21 cellular contexts compared by ENCODE assay signal in genomic region chr12:56244494-56244893, GRCh38. TPM values are rescaled to one million over a fixed set of nuclear protein-coding genes. Genes with fewer than 3 reads are reported as not detected.
DNase-seq lines count a peak whose midpoint lies in the region; ATAC-seq, FAIRE-seq and TF ChIP-seq lines count a peak whose summit lies in the region.
"Had no signal": no experiment of that assay in that cellular context is flagged by ENCODE, and none has a peak within 500 bp of the region (broad histone marks: within the 10 kb centered on the region; RNA-seq: fewer than 3 reads in every experiment).

No MANE protein-coding gene starts in this region.

- no peak overlapping the region for H3K27ac Mint-ChIP-seq in activated CD4-positive, alpha-beta memory T cell treated with anti-CD3 and anti-CD28 coated beads for 36 hours
- H3K27ac Mint-ChIP-seq in activated CD8-positive, alpha-beta T cell treated with anti-CD3 and anti-CD28 coated beads, Interleukin-2, amount 10 ng/mL, durations not matched to agents 7 days and 5 days: no peak overlapping the region
- H3K27ac Mint-ChIP-seq: B cell; CD4-positive, CD25-positive, alpha-beta regulatory T cell had no signal

- no peak for TF ChIP-seq POLR2A in K562 (conservative IDR thresholded peaks at IDR 0.05)

- H3K18ac ChIP-seq in mesenchymal stem cell (ENCODE audit: low read depth in 1 of 2, low read length in 2 of 2): no peak overlapping the region

- H3K4me1 Mint-ChIP-seq in activated CD4-positive, alpha-beta memory T cell treated with anti-CD3 and anti-CD28 coated beads for 36 hours (ENCODE audit: low read depth): no peaks in the 10 kb centered on the region
- H3K4me1 Mint-ChIP-seq in activated CD8-positive, alpha-beta T cell treated with anti-CD3 and anti-CD28 coated beads, Interleukin-2, amount 10 ng/mL, durations not matched to agents 7 days and 5 days (ENCODE audit: low read depth): no peaks in the 10 kb centered on the region
- H3K4me1 Mint-ChIP-seq: CD4-positive, CD25-positive, alpha-beta regulatory T cell; CD8-positive, alpha-beta memory T cell; H9 had no signal

- no peaks in the 10 kb centered on the region for H3K9me3 ChIP-seq in left ventricle myocardium inferior (replicated peaks)
- no peaks in the 10 kb centered on the region for H3K9me3 ChIP-seq in right atrium auricular region
- no peaks in the 10 kb centered on the region for H3K9me3 ChIP-seq in K562 (replicated peaks; ENCODE audit: control insufficient read depth, insufficient read depth, low read depth, low read length)
- H3K9me3 ChIP-seq in mesenchymal stem cell (ENCODE audit: control insufficient read depth, low read length): no peaks in the 10 kb centered on the region
- H3K9me3 ChIP-seq: BLaER1 treated with 17β-estradiol and CSF1 and Interleukin-3, amounts not matched to agents 10 nM and 100 nM had no signal

- no peak overlapping the region for H3K4me3 Mint-ChIP-seq in activated CD4-positive, alpha-beta memory T cell treated with anti-CD3 and anti-CD28 coated beads for 36 hours
- no peak overlapping the region for H3K4me3 Mint-ChIP-seq in activated CD8-positive, alpha-beta T cell treated with anti-CD3 and anti-CD28 coated beads, Interleukin-2, amount 10 ng/mL, durations not matched to agents 7 days and 5 days
- H3K4me3 Mint-ChIP-seq: B cell; CD4-positive, CD25-positive, alpha-beta regulatory T cell; CD8-positive, alpha-beta memory T cell; H9 had no signal

- H3K4ac ChIP-seq in mesenchymal stem cell (ENCODE audit: low read depth in 1 of 2, low read length in 2 of 2): no peak overlapping the region

- H3K4me2 ChIP-seq in K562 (ENCODE audit: insufficient read depth, low read length) (peak overlapping the region; percentile 38; the same call in 1 of the 2 replicates), mesenchymal stem cell (ENCODE audit: low read length, poor library complexity, severe bottlenecking) (no peak overlapping the region)
- H3K4me2 ChIP-seq: BLaER1 treated with 17β-estradiol and CSF1 and Interleukin-3, amounts not matched to agents 10 nM and 100 nM had no signal

- no peaks in the 10 kb centered on the region for H3K9me3 Mint-ChIP-seq in activated CD4-positive, alpha-beta memory T cell treated with anti-CD3 and anti-CD28 coated beads for 36 hours
- H3K9me3 Mint-ChIP-seq in activated CD8-positive, alpha-beta T cell treated with anti-CD3 and anti-CD28 coated beads, Interleukin-2, amount 10 ng/mL, durations not matched to agents 7 days and 5 days (ENCODE audit: insufficient read depth): no peaks in the 10 kb centered on the region
- H3K9me3 Mint-ChIP-seq: CD4-positive, CD25-positive, alpha-beta regulatory T cell; CD8-positive, alpha-beta memory T cell; H9 had no signal

- in situ Hi-C loops in K562 (cut with MboI) (no loop called here), brain microvascular endothelial cell (cut with HindIII; ENCODE audit: low pct_ligation_motif_present, low sequenced_read_pairs) (no loop called here)

- H3K36me3 ChIP-seq in left ventricle myocardium inferior (peaks cover 99% of the 10 kb centered on the region), right atrium auricular region (peaks cover 99% of the 10 kb centered on the region), K562 (ENCODE audit: control insufficient read depth, insufficient read depth, low read length) (peaks cover 90% of the 10 kb centered on the region; the same call in 2 of the 3 replicates), mesenchymal stem cell (ENCODE audit: control insufficient read depth in 1 of 2, insufficient read depth in 2 of 2, low read depth in 1 of 2, low read length in 2 of 2) (peaks cover 90 to 92% of the 10 kb centered on the region in 2 experiments), brain microvascular endothelial cell (replicated peaks) (peaks cover 82% of the 10 kb centered on the region)

- H2AFZ ChIP-seq in K562 (ENCODE audit: low read depth, low read length) (no peak overlapping the region), mesenchymal stem cell (ENCODE audit: low read depth, low read length) (no peak overlapping the region)

- no peak for TF ChIP-seq EP300 in K562 (IDR thresholded peaks at IDR 0.05; ENCODE audit: low read length)

- H3K27me3 ChIP-seq in left ventricle myocardium inferior (ENCODE audit: low read depth) (no peaks in the 10 kb centered on the region), right atrium auricular region (no peaks in the 10 kb centered on the region), K562 (ENCODE audit: control insufficient read depth in 2 of 2, insufficient read depth in 2 of 2, low read length in 2 of 2) (no peaks in the 10 kb centered on the region), mesenchymal stem cell (ENCODE audit: control insufficient read depth in 1 of 2, insufficient read depth in 1 of 2, low read length in 2 of 2) (no peaks in the 10 kb centered on the region), brain microvascular endothelial cell (replicated peaks) (no peaks in the 10 kb centered on the region)
- H3K27me3 ChIP-seq: BLaER1 treated with 17β-estradiol and CSF1 and Interleukin-3, amounts not matched to agents 10 nM and 100 nM had no signal

- H4K91ac ChIP-seq in mesenchymal stem cell (ENCODE audit: low read length): peak overlapping the region; percentile 52

- TF ChIP-seq RAD21 in K562 (CRISPR knock-in tag; conservative IDR thresholded peaks at IDR 0.05 in 1 of 2, IDR thresholded peaks at IDR 0.05 in 1 of 2): no peak

- peaks cover 35% of the 10 kb centered on the region for H3K36me3 Mint-ChIP-seq in activated CD4-positive, alpha-beta memory T cell treated with anti-CD3 and anti-CD28 coated beads for 36 hours
- peaks cover 44% of the 10 kb centered on the region for H3K36me3 Mint-ChIP-seq in activated CD8-positive, alpha-beta T cell treated with anti-CD3 and anti-CD28 coated beads, Interleukin-2, amount 10 ng/mL, durations not matched to agents 7 days and 5 days (ENCODE audit: low read depth)

- no peaks in the 10 kb centered on the region for H3K27me3 Mint-ChIP-seq in activated CD4-positive, alpha-beta memory T cell treated with anti-CD3 and anti-CD28 coated beads for 36 hours
- H3K27me3 Mint-ChIP-seq in activated CD8-positive, alpha-beta T cell treated with anti-CD3 and anti-CD28 coated beads, Interleukin-2, amount 10 ng/mL, durations not matched to agents 7 days and 5 days (ENCODE audit: low read depth): no peaks in the 10 kb centered on the region
- H3K27me3 Mint-ChIP-seq: B cell; CD4-positive, CD25-positive, alpha-beta regulatory T cell; CD8-positive, alpha-beta memory T cell had no signal

- H3K9me1 ChIP-seq in K562 (ENCODE audit: control insufficient read depth, insufficient read depth, low read length): no peaks in the 10 kb centered on the region

- TF ChIP-seq CTCF in left ventricle myocardium inferior (IDR thresholded peaks at IDR 0.05; ENCODE audit: borderline replicate concordance) (no peak), right atrium auricular region (IDR thresholded peaks at IDR 0.05) (no peak), K562 (IDR thresholded peaks at IDR 0.05 in 2 of 3, conservative IDR thresholded peaks at IDR 0.05 in 1 of 3; ENCODE audit: insufficient read depth in 2 of 3, low read depth in 1 of 3, low read length in 3 of 3) (no peak), brain microvascular endothelial cell (IDR thresholded peaks at IDR 0.05; ENCODE audit: low read depth, low read length, missing control alignments) (no peak)

- no peak overlapping the region for H4K8ac ChIP-seq in mesenchymal stem cell (ENCODE audit: low read length)

- no peak overlapping the region for H3K23ac ChIP-seq in mesenchymal stem cell (ENCODE audit: low read length in 2 of 2)

- peak overlapping the region; percentile 11 for H3K27ac ChIP-seq in left ventricle myocardium inferior (replicated peaks)
- no peak overlapping the region for H3K27ac ChIP-seq in right atrium auricular region
- peak overlapping the region; percentile 55; the same call in 1 of the 3 replicates for H3K27ac ChIP-seq in K562 (ENCODE audit: extremely low read depth, low read depth, low read length)
- H3K27ac ChIP-seq in mesenchymal stem cell (ENCODE audit: low read length, poor library complexity, severe bottlenecking): no peak overlapping the region
- no peak overlapping the region for H3K27ac ChIP-seq in brain microvascular endothelial cell
- H3K27ac ChIP-seq: BLaER1 treated with 17β-estradiol and CSF1 and Interleukin-3, amounts not matched to agents 10 nM and 100 nM had no signal

- intact Hi-C loops in left ventricle myocardium inferior (cut with micrococcal nuclease): no loop called here
- intact Hi-C loops in K562 (cut with micrococcal nuclease): no loop called here
- intact Hi-C loops in activated CD4-positive, alpha-beta memory T cell treated with anti-CD3 and anti-CD28 coated beads for 36 hours (cut with micrococcal nuclease): no loop called here

- CTCF ChIA-PET in K562 (lab: Yijun Ruan, JAX; ENCODE audit: low intra/inter-chr PET ratio): interaction anchor here (0.6 kb wide), 1 partner anchor 12 kb away, joined by 4 read pairs; no protein-coding TSS in a partner anchor
- CTCF ChIA-PET in activated CD4-positive, alpha-beta memory T cell treated with anti-CD3 and anti-CD28 coated beads for 36 hours (lab: Charles Lee): no interaction called here
- CTCF ChIA-PET in activated CD8-positive, alpha-beta T cell treated with anti-CD3 and anti-CD28 coated beads, Interleukin-2, amount 10 ng/mL, durations not matched to agents 7 days and 5 days (lab: Charles Lee): no interaction called here

- no peak for ATAC-seq in K562
- ATAC-seq in activated CD8-positive, alpha-beta T cell treated with anti-CD3 and anti-CD28 coated beads, Interleukin-2, amount 10 ng/mL, durations not matched to agents 7 days and 5 days: no peak

- no TSS peak for BruUV-seq in K562 (replicated peaks; lab: Mats Ljungman, UMichigan)

- peak overlapping the region; percentile 11 to 73; a peak in 2 of 4 replicates for H3K9ac ChIP-seq in K562 (ENCODE audit: insufficient read depth in 1 of 2, low read depth in 2 of 2, low read length in 2 of 2)
- H3K9ac ChIP-seq in mesenchymal stem cell (ENCODE audit: low read length): peak overlapping the region; percentile 40

- no peaks in the 10 kb centered on the region for H4K20me1 ChIP-seq in K562 (replicated peaks; ENCODE audit: control insufficient read depth, insufficient read depth, low read length)

- peaks cover 20% of the 10 kb centered on the region for H3K4me1 ChIP-seq in left ventricle myocardium inferior
- peaks cover 0 to 9% of the 10 kb centered on the region in 2 donors for H3K4me1 ChIP-seq in right atrium auricular region
- peaks cover 30 to 34% of the 10 kb centered on the region in 2 experiments for H3K4me1 ChIP-seq in K562 (replicated peaks in 1 of 2; ENCODE audit: control insufficient read depth in 2 of 2, insufficient read depth in 2 of 2, low read length in 2 of 2)
- peaks cover 11% of the 10 kb centered on the region for H3K4me1 ChIP-seq in mesenchymal stem cell (ENCODE audit: control insufficient read depth, insufficient read depth, low read depth, low read length)
- H3K4me1 ChIP-seq: BLaER1 treated with 17β-estradiol and CSF1 and Interleukin-3, amounts not matched to agents 10 nM and 100 nM had no signal

- POLR2A ChIA-PET in K562 (lab: Yijun Ruan, JAX): interaction anchor here (0.5 to 1.4 kb wide), 6 partner anchors 10 to 1374 kb away, joined by 3 to 6 read pairs (median 4); partner anchors contain the start of gene SMARCC2
- POLR2A ChIA-PET in activated CD4-positive, alpha-beta memory T cell treated with anti-CD3 and anti-CD28 coated beads for 36 hours (lab: Charles Lee): no interaction called here
- POLR2A ChIA-PET in activated CD8-positive, alpha-beta T cell treated with anti-CD3 and anti-CD28 coated beads, Interleukin-2, amount 10 ng/mL, durations not matched to agents 7 days and 5 days (lab: Charles Lee): no interaction called here

- H3K4me3 ChIP-seq in left ventricle myocardium inferior (no peak overlapping the region), right atrium auricular region (no peak overlapping the region), K562 (no peak overlapping the region), mesenchymal stem cell (ENCODE audit: insufficient read depth in 1 of 2, low read depth in 1 of 2, low read length in 2 of 2) (no peak overlapping the region), brain microvascular endothelial cell (ENCODE audit: low read depth, low read length) (no peak overlapping the region)
- H3K4me3 ChIP-seq: BLaER1 treated with 17β-estradiol and CSF1 and Interleukin-3, amounts not matched to agents 10 nM and 100 nM had no signal

- FAIRE-seq in K562 (lab: Jason Lieb, UNC): no peak
- FAIRE-seq: G401.6, GM12891, GM19239, H1, HepG2 had no signal

- DNase-seq in left ventricle myocardium inferior (no peak), right atrium auricular region (ENCODE audit: low spot score) (no peak), K562 (ENCODE audit: extremely low read depth in 1 of 4, low spot score in 3 of 4) (peak in 1 of 4 experiments; percentile 28), mesenchymal stem cell (no peak), brain microvascular endothelial cell (no peak)
- DNase-seq in activated CD4-positive, alpha-beta memory T cell treated with anti-CD3 and anti-CD28 coated beads for 36 hours: no peak
- DNase-seq in activated CD8-positive, alpha-beta T cell treated with anti-CD3 and anti-CD28 coated beads, Interleukin-2, amount 10 ng/mL, durations not matched to agents 7 days and 5 days: no peak
- DNase-seq: 8988T; CD4-positive, CD25-positive, alpha-beta regulatory T cell; CD8-positive, alpha-beta memory T cell; COR-L47 had no signal

- H2BK120ac ChIP-seq in mesenchymal stem cell (ENCODE audit: low read depth, low read length): no peak overlapping the region

- peaks cover 64% of the 10 kb centered on the region for H3K79me1 ChIP-seq in mesenchymal stem cell (replicated peaks; ENCODE audit: low read length, poor library complexity, severe bottlenecking)

- no peak overlapping the region for H3K14ac ChIP-seq in mesenchymal stem cell (ENCODE audit: low read length in 2 of 2)

- no peaks in the 10 kb centered on the region for H3K79me2 ChIP-seq in K562 (ENCODE audit: control insufficient read depth, insufficient read depth, low read length)

- H2AK5ac ChIP-seq in mesenchymal stem cell (ENCODE audit: low read length, severe bottlenecking): no peak overlapping the region

- H2BK12ac ChIP-seq in mesenchymal stem cell (ENCODE audit: low read length in 2 of 2): no peak overlapping the region

- H2BK5ac ChIP-seq in mesenchymal stem cell (ENCODE audit: low read depth, low read length, poor library complexity, severe bottlenecking): no peak overlapping the region

- WGBS in K562 (ENCODE audit: insufficient coverage, low coverage, missing lambda C conversion rate): 86% methylated on average over 13 of the region's 14 CpGs
- 95% methylated on average over 14 of the region's 14 CpGs for WGBS in mesenchymal stem cell

- H2BK15ac ChIP-seq in mesenchymal stem cell (ENCODE audit: low read depth, poor library complexity, severe bottlenecking): no peak overlapping the region

RNA-seq across cellular contexts. Expression of gene ANKRD52, which starts 13.7 kb away (rescaled TPM):
- total RNA-seq in left ventricle myocardium inferior (25.1 TPM), right atrium auricular region (10 to 100 TPM; 12.4 to 22.1 TPM), K562 (2014; rRNA removed) (7.5 and 14.9 TPM in 2 replicates), K562 (2014; rRNA removed; fragmentation: Illumina TruSeq; extraction: Trizol) (5.8 and 7.9 TPM in 2 replicates), K562 (2015; rRNA removed; fragmentation: Illumina TruSeq; extraction: Trizol) (8.7 and 10.2 TPM in 2 replicates), K562 (2021) (39.1 and 46.8 TPM in 2 replicates)
- total RNA-seq in K562 (2011; cell fraction: chromatin; rRNA removed; ENCODE audit: low replicate concordance): 36.9 and 89.7 TPM in 2 replicates
- 28.3 and 32.8 TPM in 2 replicates for total RNA-seq in K562 (2011; cell fraction: nucleolus; rRNA removed)
- total RNA-seq in K562 (2011; cell fraction: nucleoplasm; rRNA removed): 34.2 and 38.4 TPM in 2 replicates
- polyA plus RNA-seq in K562 (2011; rRNA removed) (7.4 and 13.4 TPM in 2 replicates), K562 (2014; fragmentation: Illumina TruSeq; extraction: Trizol) (22.6 and 25.5 TPM in 2 replicates), K562 (2014; fragmentation: Nextera tagmentation; extraction: Ambion mirVana) (under 1 TPM; 0.52 to 0.55 TPM), K562 (2014; rRNA removed) (16.7 and 17.3 TPM in 2 replicates)
- polyA plus RNA-seq in K562 (2011; cell fraction: cytosol; rRNA removed): 9.9 and 12.9 TPM in 2 replicates
- 33.2 and 50.3 TPM in 2 replicates for polyA plus RNA-seq in K562 (2011; cell fraction: nucleus; rRNA removed)
- polyA plus RNA-seq in K562 (2012): 21.4 and 22.5 TPM in 2 replicates
- polyA minus RNA-seq in K562 (2011; rRNA and poly(A)+ RNA removed): 9.5 and 13.7 TPM in 2 replicates
- polyA minus RNA-seq in K562 (2011; cell fraction: cytosol; rRNA and poly(A)+ RNA removed): 15.3 and 16.6 TPM in 2 replicates
- 7.7 and 12.7 TPM in 2 replicates for polyA minus RNA-seq in K562 (2011; cell fraction: nucleus; rRNA and poly(A)+ RNA removed)
- 26.4 TPM for polyA plus RNA-seq in mesenchymal stem cell (2013, experiment 1 of 2)
- 25.2 TPM for polyA plus RNA-seq in mesenchymal stem cell (2013, experiment 2 of 2)
- total RNA-seq in activated CD4-positive, alpha-beta memory T cell treated with anti-CD3 and anti-CD28 coated beads for 36 hours: 10 to 100 TPM; 34.1 to 37.0 TPM
- total RNA-seq in activated CD8-positive, alpha-beta T cell treated with anti-CD3 and anti-CD28 coated beads, Interleukin-2, amount 10 ng/mL, durations not matched to agents 7 days and 5 days: 10 to 100 TPM; 54.5 to 55.0 TPM

RNA-seq across cellular contexts. Expression of gene SLC39A5, which starts 14.6 kb away (rescaled TPM):
- total RNA-seq in left ventricle myocardium inferior (not detected), right atrium auricular region (not detected), K562 (2014; rRNA removed) (not detected in 2 replicates), K562 (2014; rRNA removed; fragmentation: Illumina TruSeq; extraction: Trizol) (not detected in 2 replicates), K562 (2015; rRNA removed; fragmentation: Illumina TruSeq; extraction: Trizol) (not detected in 2 replicates), K562 (2021) (0.27 TPM in 1 of 2 replicates, not detected in the other)
- total RNA-seq in K562 (2011; cell fraction: chromatin; rRNA removed; ENCODE audit: low replicate concordance): 0.76 and 0.83 TPM in 2 replicates
- 0.67 and 1.6 TPM in 2 replicates for total RNA-seq in K562 (2011; cell fraction: nucleolus; rRNA removed)
- 1.5 and 2.7 TPM in 2 replicates for total RNA-seq in K562 (2011; cell fraction: nucleoplasm; rRNA removed)
- polyA plus RNA-seq in K562 (2011; rRNA removed) (0.08 and 0.18 TPM in 2 replicates), K562 (2014; fragmentation: Illumina TruSeq; extraction: Trizol) (0.10 TPM in 1 of 2 replicates, not detected in the other), K562 (2014; fragmentation: Nextera tagmentation; extraction: Ambion mirVana) (not detected), K562 (2014; rRNA removed) (not detected in 2 replicates)
- polyA plus RNA-seq in K562 (2011; cell fraction: cytosol; rRNA removed): 0.06 TPM in 1 of 2 replicates, not detected in the other
- polyA plus RNA-seq in K562 (2011; cell fraction: nucleus; rRNA removed): 0.41 and 0.42 TPM in 2 replicates
- polyA plus RNA-seq in K562 (2012): 0.13 and 0.40 TPM in 2 replicates
- not detected in 2 replicates for polyA minus RNA-seq in K562 (2011; rRNA and poly(A)+ RNA removed)
- not detected in 2 replicates for polyA minus RNA-seq in K562 (2011; cell fraction: cytosol; rRNA and poly(A)+ RNA removed)
- not detected in 2 replicates for polyA minus RNA-seq in K562 (2011; cell fraction: nucleus; rRNA and poly(A)+ RNA removed)
- 0.10 TPM for polyA plus RNA-seq in mesenchymal stem cell (2013, experiment 1 of 2)
- not detected for polyA plus RNA-seq in mesenchymal stem cell (2013, experiment 2 of 2)
- 1 to 10 TPM in 1 of 2 experiments, under 1 TPM in 1; 0.59 to 1.7 TPM for total RNA-seq in activated CD4-positive, alpha-beta memory T cell treated with anti-CD3 and anti-CD28 coated beads for 36 hours
- total RNA-seq in activated CD8-positive, alpha-beta T cell treated with anti-CD3 and anti-CD28 coated beads, Interleukin-2, amount 10 ng/mL, durations not matched to agents 7 days and 5 days: under 1 TPM in 1 of 2 experiments, not detected in 1; 0.52 TPM
- total RNA-seq: A673, H1, H9 had no signal
- polyA plus RNA-seq: AG04450; CD4-positive, CD25-positive, alpha-beta regulatory T cell; CD8-positive, alpha-beta memory T cell had no signal

RNA-seq across cellular contexts. Expression of gene NABP2, which starts 20.4 kb away (rescaled TPM):
- 20.3 TPM for total RNA-seq in left ventricle myocardium inferior
- total RNA-seq in right atrium auricular region: 10 to 100 TPM; 19.7 to 23.6 TPM
- total RNA-seq in K562 (2011; cell fraction: chromatin; rRNA removed; ENCODE audit: low replicate concordance): 7.0 and 11.2 TPM in 2 replicates
- total RNA-seq in K562 (2011; cell fraction: nucleolus; rRNA removed): 9.1 and 11.5 TPM in 2 replicates
- total RNA-seq in K562 (2011; cell fraction: nucleoplasm; rRNA removed): 12.6 and 12.7 TPM in 2 replicates
- 49.3 and 53.1 TPM in 2 replicates for total RNA-seq in K562 (2014; rRNA removed)
- total RNA-seq in K562 (2014; rRNA removed; fragmentation: Illumina TruSeq; extraction: Trizol): 38.1 and 38.2 TPM in 2 replicates
- total RNA-seq in K562 (2015; rRNA removed; fragmentation: Illumina TruSeq; extraction: Trizol): 50.0 and 51.5 TPM in 2 replicates
- total RNA-seq in K562 (2021): 39.5 and 43.1 TPM in 2 replicates
- polyA plus RNA-seq in K562 (2011; rRNA removed): 51.6 and 60.6 TPM in 2 replicates
- polyA plus RNA-seq in K562 (2011; cell fraction: cytosol; rRNA removed): 66.8 and 75.5 TPM in 2 replicates
- 13.8 and 14.0 TPM in 2 replicates for polyA plus RNA-seq in K562 (2011; cell fraction: nucleus; rRNA removed)
- polyA plus RNA-seq in K562 (2012): 44.4 and 46.0 TPM in 2 replicates
- 43.5 and 43.8 TPM in 2 replicates for polyA plus RNA-seq in K562 (2014; fragmentation: Illumina TruSeq; extraction: Trizol)
- 10 to 100 TPM; 11.3 to 28.0 TPM for polyA plus RNA-seq in K562 (2014; fragmentation: Nextera tagmentation; extraction: Ambion mirVana)
- polyA plus RNA-seq in K562 (2014; rRNA removed): 46.8 and 58.2 TPM in 2 replicates
- polyA minus RNA-seq in K562 (2011; rRNA and poly(A)+ RNA removed): 27.9 and 28.7 TPM in 2 replicates
- polyA minus RNA-seq in K562 (2011; cell fraction: cytosol; rRNA and poly(A)+ RNA removed): 17.8 and 19.0 TPM in 2 replicates
- polyA minus RNA-seq in K562 (2011; cell fraction: nucleus; rRNA and poly(A)+ RNA removed): 4.4 and 8.1 TPM in 2 replicates
- 27.3 TPM for polyA plus RNA-seq in mesenchymal stem cell (2013, experiment 1 of 2)
- polyA plus RNA-seq in mesenchymal stem cell (2013, experiment 2 of 2): 26.7 TPM
- total RNA-seq in activated CD4-positive, alpha-beta memory T cell treated with anti-CD3 and anti-CD28 coated beads for 36 hours: 10 to 100 TPM; 62.0 to 62.2 TPM
- total RNA-seq in activated CD8-positive, alpha-beta T cell treated with anti-CD3 and anti-CD28 coated beads, Interleukin-2, amount 10 ng/mL, durations not matched to agents 7 days and 5 days: 10 to 100 TPM; 64.3 to 69.5 TPM

RNA-seq across cellular contexts. Expression of gene COQ10A, which starts 22.2 kb away (rescaled TPM):
- total RNA-seq in left ventricle myocardium inferior (203 TPM), right atrium auricular region (100 to 1,000 TPM in 1 of 2 donors, 10 to 100 TPM in 1; 68.5 to 149 TPM), K562 (2014; rRNA removed) (11.3 and 14.3 TPM in 2 replicates), K562 (2014; rRNA removed; fragmentation: Illumina TruSeq; extraction: Trizol) (11.4 and 12.0 TPM in 2 replicates), K562 (2015; rRNA removed; fragmentation: Illumina TruSeq; extraction: Trizol) (10.0 and 11.0 TPM in 2 replicates), K562 (2021) (12.7 and 14.2 TPM in 2 replicates)
- total RNA-seq in K562 (2011; cell fraction: chromatin; rRNA removed; ENCODE audit: low replicate concordance): 40.5 and 51.5 TPM in 2 replicates
- 39.9 and 41.2 TPM in 2 replicates for total RNA-seq in K562 (2011; cell fraction: nucleolus; rRNA removed)
- total RNA-seq in K562 (2011; cell fraction: nucleoplasm; rRNA removed): 38.4 and 43.7 TPM in 2 replicates
- polyA plus RNA-seq in K562 (2011; rRNA removed) (26.4 and 31.2 TPM in 2 replicates), K562 (2014; fragmentation: Illumina TruSeq; extraction: Trizol) (16.3 and 19.3 TPM in 2 replicates), K562 (2014; fragmentation: Nextera tagmentation; extraction: Ambion mirVana) (1 to 10 TPM; 3.1 to 5.7 TPM), K562 (2014; rRNA removed) (21.1 and 23.6 TPM in 2 replicates)
- 19.6 and 35.7 TPM in 2 replicates for polyA plus RNA-seq in K562 (2011; cell fraction: cytosol; rRNA removed)
- 49.1 and 54.0 TPM in 2 replicates for polyA plus RNA-seq in K562 (2011; cell fraction: nucleus; rRNA removed)
- 11.8 and 21.5 TPM in 2 replicates for polyA plus RNA-seq in K562 (2012)
- 15.2 and 18.2 TPM in 2 replicates for polyA minus RNA-seq in K562 (2011; rRNA and poly(A)+ RNA removed)
- 5.1 and 7.4 TPM in 2 replicates for polyA minus RNA-seq in K562 (2011; cell fraction: cytosol; rRNA and poly(A)+ RNA removed)
- polyA minus RNA-seq in K562 (2011; cell fraction: nucleus; rRNA and poly(A)+ RNA removed): 7.7 and 12.7 TPM in 2 replicates
- polyA plus RNA-seq in mesenchymal stem cell (2013, experiment 1 of 2): 12.6 TPM
- 11.5 TPM for polyA plus RNA-seq in mesenchymal stem cell (2013, experiment 2 of 2)
- 1 to 10 TPM; 6.3 to 7.0 TPM for total RNA-seq in activated CD4-positive, alpha-beta memory T cell treated with anti-CD3 and anti-CD28 coated beads for 36 hours
- total RNA-seq in activated CD8-positive, alpha-beta T cell treated with anti-CD3 and anti-CD28 coated beads, Interleukin-2, amount 10 ng/mL, durations not matched to agents 7 days and 5 days: 10 to 100 TPM; 19.6 to 19.7 TPM

RNA-seq across cellular contexts. Expression of gene RNF41, which starts 22.8 kb away (rescaled TPM):
- total RNA-seq in left ventricle myocardium inferior: 51.4 TPM
- total RNA-seq in right atrium auricular region: 10 to 100 TPM; 45.1 to 88.4 TPM
- total RNA-seq in K562 (2011; cell fraction: chromatin; rRNA removed; ENCODE audit: low replicate concordance): 38.1 and 80.4 TPM in 2 replicates
- total RNA-seq in K562 (2011; cell fraction: nucleolus; rRNA removed): 46.2 and 48.2 TPM in 2 replicates
- 35.6 and 42.0 TPM in 2 replicates for total RNA-seq in K562 (2011; cell fraction: nucleoplasm; rRNA removed)
- total RNA-seq in K562 (2014; rRNA removed): 28.7 and 39.7 TPM in 2 replicates
- total RNA-seq in K562 (2014; rRNA removed; fragmentation: Illumina TruSeq; extraction: Trizol): 32.2 and 33.8 TPM in 2 replicates
- 28.2 and 29.0 TPM in 2 replicates for total RNA-seq in K562 (2015; rRNA removed; fragmentation: Illumina TruSeq; extraction: Trizol)
- 37.1 and 40.6 TPM in 2 replicates for total RNA-seq in K562 (2021)
- 45.4 and 63.8 TPM in 2 replicates for polyA plus RNA-seq in K562 (2011; rRNA removed)
- 85.1 and 97.2 TPM in 2 replicates for polyA plus RNA-seq in K562 (2011; cell fraction: cytosol; rRNA removed)
- 35.0 and 44.2 TPM in 2 replicates for polyA plus RNA-seq in K562 (2011; cell fraction: nucleus; rRNA removed)
- polyA plus RNA-seq in K562 (2012): 22.7 and 44.3 TPM in 2 replicates
- 46.8 and 53.2 TPM in 2 replicates for polyA plus RNA-seq in K562 (2014; fragmentation: Illumina TruSeq; extraction: Trizol)
- polyA plus RNA-seq in K562 (2014; fragmentation: Nextera tagmentation; extraction: Ambion mirVana): 10 to 100 TPM; 29.7 to 30.0 TPM
- polyA plus RNA-seq in K562 (2014; rRNA removed): 36.0 and 39.3 TPM in 2 replicates
- polyA minus RNA-seq in K562 (2011; rRNA and poly(A)+ RNA removed): 94.3 and 95.6 TPM in 2 replicates
- polyA minus RNA-seq in K562 (2011; cell fraction: cytosol; rRNA and poly(A)+ RNA removed): 44.2 and 59.1 TPM in 2 replicates
- 19.4 and 38.8 TPM in 2 replicates for polyA minus RNA-seq in K562 (2011; cell fraction: nucleus; rRNA and poly(A)+ RNA removed)
- 37.4 TPM for polyA plus RNA-seq in mesenchymal stem cell (2013, experiment 1 of 2)
- 37.4 TPM for polyA plus RNA-seq in mesenchymal stem cell (2013, experiment 2 of 2)
- 10 to 100 TPM; 28.2 to 31.2 TPM for total RNA-seq in activated CD4-positive, alpha-beta memory T cell treated with anti-CD3 and anti-CD28 coated beads for 36 hours
- total RNA-seq in activated CD8-positive, alpha-beta T cell treated with anti-CD3 and anti-CD28 coated beads, Interleukin-2, amount 10 ng/mL, durations not matched to agents 7 days and 5 days: 10 to 100 TPM; 27.9 to 32.9 TPM

Comparison
In these comparisons a context has a peak if more than half of its experiments do, and no peak if none do; other contexts are left out.
1. H3K27ac ChIP-seq: peak in left ventricle myocardium inferior (single experiment) and K562 (single experiment); none in right atrium auricular region (0 of 2), mesenchymal stem cell (single experiment) and brain microvascular endothelial cell (single experiment).